Comparison of ENCODE assay signal across 8 cellular contexts in genomic region chr6:27177454-27178000, GRCh38.
DNase-seq lines count a peak whose midpoint lies in the region; ATAC-seq and TF ChIP-seq lines count a peak whose summit lies in the region.

No MANE protein-coding gene starts in this region.

- H3K36me3 ChIP-seq in heart left ventricle: no peaks in the 10 kb centered on the region
- no peaks in the 10 kb centered on the region for H3K36me3 ChIP-seq in urinary bladder (ENCODE audit: insufficient read depth)

- ATAC-seq in heart left ventricle: peak; percentile 77 to 91 (median 90)

- TF ChIP-seq CTCF in heart left ventricle (IDR thresholded peaks at IDR 0.05): peak in 9 of 12 donors; percentile 19 to 51 (median 35)

- H3K27me3 ChIP-seq in heart left ventricle: no peaks in the 10 kb centered on the region

- no peak for TF ChIP-seq POLR2A in heart left ventricle (IDR thresholded peaks at IDR 0.05)

- H3K27ac ChIP-seq in heart left ventricle (peak overlapping the region in 11 of 12 donors; percentile 14 to 83 (median 67)), urinary bladder (ENCODE audit: low read depth) (no peak overlapping the region)

- H3K4me3 ChIP-seq in heart left ventricle: peak overlapping the region; percentile 62 to 96 (median 76)
- peak overlapping the region; percentile 57 for H3K4me3 ChIP-seq in urinary bladder (ENCODE audit: low read depth, low read length)

- DNase-seq in GDM1 (lab: John Stamatoyannopoulos, UW) (peak; percentile 59), H4 (ENCODE audit: low spot score) (peak; percentile 86), LoVo (ENCODE audit: low spot score) (peak; percentile 85), SKM-1 (lab: John Stamatoyannopoulos, UW; ENCODE audit: unreplicated experiment) (peak; percentile 55), heart left ventricle (peak; percentile 61 to 83 (median 74)), pons (ENCODE audit: low spot score) (peak; percentile 80)
- peak; percentile 34 for DNase-seq in activated naive CD8-positive, alpha-beta T cell treated with anti-CD3 and anti-CD28 coated beads, Interleukin-2, amount 50 U/mL, for 16 hours (ENCODE audit: low read depth, low spot score)

- H3K4me1 ChIP-seq in heart left ventricle: peaks cover 0 to 17% (median 5%) of the 10 kb centered on the region in 12 donors
- no peaks in the 10 kb centered on the region for H3K4me1 ChIP-seq in urinary bladder (ENCODE audit: insufficient read depth)

- no peaks in the 10 kb centered on the region for H3K9me3 ChIP-seq in heart left ventricle

- intact Hi-C loops in heart left ventricle (cut with DNase I): loop anchor here in 7 of 10 donors (5.0 to 10.0 kb wide), 8 partner anchors 295 to 725 kb away; partner anchors contain the start of gene ZNF184 (in 2 of the 7)

- 0% methylated on average over 24 to 30 of the region's 30 CpGs for WGBS in heart left ventricle, 4 donors
- under 1% methylated on average over 30 of the region's 30 CpGs for WGBS in urinary bladder

Comparison
In these comparisons a context has a peak if more than half of its experiments do, and no peak if none do; other contexts are left out.
1. DNase-seq: peak in every context shown above with its lines; median percentile 86 in H4; 85 in LoVo; 80 in pons; 74 in heart left ventricle; 59 in GDM1; 55 in SKM-1; 34 in activated naive CD8-positive, alpha-beta T cell treated with anti-CD3 and anti-CD28 coated beads, Interleukin-2, amount 50 U/mL, for 16 hours.